Comparison of ENCODE assay signal across 7 cellular contexts in genomic region chr22:37560682-37561208, GRCh38. TPM values are rescaled to one million over a fixed set of nuclear protein-coding genes. Genes with fewer than 3 reads are reported as not detected.
DNase-seq lines count a peak whose midpoint lies in the region; ATAC-seq and TF ChIP-seq lines count a peak whose summit lies in the region.

No MANE protein-coding gene starts in this region.

- ATAC-seq in IMR-90 (ENCODE audit: low read depth) (peak; percentile 25), left colon (peak; percentile 32), HG02973 (IDR thresholded peaks at IDR 0.05; ENCODE audit: unreplicated experiment) (no peak), HG02884 (IDR thresholded peaks at IDR 0.05; ENCODE audit: unreplicated experiment) (no peak)

- peak; percentile 31; the same call in 1 of the 2 replicates for TF ChIP-seq POLR2A in IMR-90 (IDR thresholded peaks at IDR 0.05; ENCODE audit: low read depth, low read length)
- TF ChIP-seq POLR2A in breast epithelium (IDR thresholded peaks at IDR 0.05), result no peak
- TF ChIP-seq POLR2A in testis (IDR thresholded peaks at IDR 0.05), result no peak

- peak overlapping the region; percentile 86 for H2AFZ ChIP-seq in IMR-90 (replicated peaks; ENCODE audit: low read length, poor library complexity)

- H3K9me3 ChIP-seq in IMR-90 (ENCODE audit: control insufficient read depth, insufficient read depth, low read length) (no peaks in the 10 kb centered on the region), breast epithelium (no peaks in the 10 kb centered on the region), testis (no peaks in the 10 kb centered on the region)

- peak overlapping the region; percentile 87 for H3K18ac ChIP-seq in IMR-90 (ENCODE audit: low read depth, low read length)

- H3K4me3 ChIP-seq in IMR-90 (ENCODE audit: insufficient read depth, low read depth, low read length) (peak overlapping the region; percentile 82), breast epithelium (peak overlapping the region; percentile 73 to 80 (median 77)), testis (peak overlapping the region; percentile 80 to 87)

- H2BK5ac ChIP-seq in IMR-90 (ENCODE audit: low read depth, low read length, poor library complexity, severe bottlenecking), result peak overlapping the region; percentile 99

- peaks cover 48% of the 10 kb centered on the region for H4K20me1 ChIP-seq in IMR-90 (ENCODE audit: insufficient read depth, low read length)

- H3K27me3 ChIP-seq in IMR-90 (ENCODE audit: control insufficient read depth, insufficient read depth, low read length) (no peaks in the 10 kb centered on the region), breast epithelium (no peaks in the 10 kb centered on the region), testis (no peaks in the 10 kb centered on the region)

- peak overlapping the region; percentile 99 for H2AK9ac ChIP-seq in IMR-90 (replicated peaks; ENCODE audit: low read depth, low read length, poor library complexity)

- TF ChIP-seq RAD21 in IMR-90 (IDR thresholded peaks at IDR 0.05; ENCODE audit: low read length), result no peak

- intact Hi-C loops in IMR-90 (cut with micrococcal nuclease) (loop anchor here (1.0 kb wide), 1 partner anchor 14 kb away; no protein-coding TSS in a partner anchor), breast epithelium (cut with DNase I; ENCODE audit: low total_unique reads) (no loop called here), left colon (cut with DNase I, micrococcal nuclease) (no loop called here), testis (cut with DNase I; ENCODE audit: low total_unique reads) (no loop called here)

- peak overlapping the region; percentile 98 for H2AK5ac ChIP-seq in IMR-90 (ENCODE audit: low read depth, low read length)

- H3K23ac ChIP-seq in IMR-90 (ENCODE audit: low read depth, low read length), result peak overlapping the region; percentile 90

- POLR2A ChIA-PET in IMR-90 (lab: Charles Lee; ENCODE audit: unreplicated experiment), result interaction anchor here (0.6 to 2.1 kb wide), 2 partner anchors 11 to 187 kb away, joined by 4 read pairs; no protein-coding TSS in a partner anchor

- H3K56ac ChIP-seq in IMR-90 (ENCODE audit: extremely low read depth, insufficient read depth, low read length), result peak overlapping the region; percentile 95

- H3K36me3 ChIP-seq in IMR-90 (ENCODE audit: control insufficient read depth, insufficient read depth, low read length) (peaks cover 10% of the 10 kb centered on the region), breast epithelium (no peaks in the 10 kb centered on the region), testis (ENCODE audit: low read depth, missing control alignments) (no peaks in the 10 kb centered on the region)

- CTCF ChIA-PET in IMR-90 (lab: Yijun Ruan, JAX), result interaction anchor here (1.1 to 1.4 kb wide), 2 partner anchors 15 to 27 kb away, joined by 3 to 4 read pairs; no protein-coding TSS in a partner anchor

- peaks cover 4 to 46% of the 10 kb centered on the region in 2 experiments; a peak in 2 of 4 replicates for H3K79me1 ChIP-seq in IMR-90 (ENCODE audit: low read depth in 1 of 2, low read length in 2 of 2)

- TF ChIP-seq CTCF in IMR-90 (conservative IDR thresholded peaks at IDR 0.05; ENCODE audit: low read depth, low read length) (no peak), breast epithelium (IDR thresholded peaks at IDR 0.05) (no peak), testis (IDR thresholded peaks at IDR 0.05) (no peak)

- WGBS in IMR-90 (ENCODE audit: extremely low coverage in 2 of 2, insufficient read length in 1 of 2), 2 experiments, result 1% methylated on average over 33 of the region's 62 CpGs; no CpG with 5 or more reads in 1 of the 2 experiments
- 1% methylated on average over 23 to 54 of the region's 62 CpGs for WGBS in testis, 2 donors

- peak overlapping the region; percentile 90 for H4K91ac ChIP-seq in IMR-90 (ENCODE audit: insufficient read depth, low read depth, low read length)

- in situ Hi-C loops in IMR-90 (cut with MboI; ENCODE audit: low sequenced_read_pairs), result no loop called here

- H3K4ac ChIP-seq in IMR-90 (ENCODE audit: low read depth, low read length), result peak overlapping the region; percentile 95

- H3K27ac ChIP-seq in IMR-90 (ENCODE audit: insufficient read depth, low read length) (peak overlapping the region; percentile 100), breast epithelium (peak overlapping the region; percentile 97 to 99), testis (peak overlapping the region; percentile 88 to 98)

- no TSS peak for BruUV-seq in IMR-90 (replicated peaks; lab: Mats Ljungman, UMichigan)

- H3K9me1 ChIP-seq in IMR-90 (ENCODE audit: insufficient read depth, low read length), result peaks cover 21% of the 10 kb centered on the region

- peak overlapping the region; percentile 89 for H2BK120ac ChIP-seq in IMR-90 (ENCODE audit: low read depth, low read length)

- peak overlapping the region; percentile 52 for H4K5ac ChIP-seq in IMR-90 (ENCODE audit: low read depth, low read length)

- H3K4me1 ChIP-seq in IMR-90 (ENCODE audit: control insufficient read depth, insufficient read depth, low read length) (peaks cover 29% of the 10 kb centered on the region), breast epithelium (peaks cover 5 to 32% of the 10 kb centered on the region in 2 donors), testis (peaks cover 39% of the 10 kb centered on the region)

- no peak overlapping the region for H2BK20ac ChIP-seq in IMR-90 (ENCODE audit: low read depth, low read length)

- dilution Hi-C loops in IMR-90 (cut with HindIII; ENCODE audit: low sequenced_read_pairs, unreplicated experiment), result no loop called here

- H2BK15ac ChIP-seq in IMR-90 (ENCODE audit: low read depth, low read length), result peak overlapping the region; percentile 43; the same call in 1 of the 3 replicates

- peak overlapping the region; percentile 82 for H3K4me2 ChIP-seq in IMR-90 (ENCODE audit: low read depth, low read length)

- H3K9ac ChIP-seq in IMR-90 (ENCODE audit: low read depth, low read length), result peak overlapping the region; percentile 98

- DNase-seq in IMR-90, result peak; percentile 53
- no peak for DNase-seq in breast epithelium (ENCODE audit: low spot score in 2 of 2)
- peak in 1 of 2 donors; percentile 52 for DNase-seq in left colon
- no peak for DNase-seq in testis
- DNase-seq in 8988T, result no peak

- peak overlapping the region; percentile 85 to 90 for H4K8ac ChIP-seq in IMR-90 (ENCODE audit: low read depth in 2 of 2, low read length in 2 of 2)

- peak overlapping the region; percentile 93 for H3K14ac ChIP-seq in IMR-90 (replicated peaks; ENCODE audit: low read depth, low read length)

TF ChIP-seq in IMR-90, 13 proteins besides CTCF, POLR2A, EP300 and RAD21:
- TF ChIP-seq NFE2L2 (IDR thresholded peaks at IDR 0.05; ENCODE audit: low read depth, low read length) (no peak), MAFK (IDR thresholded peaks at IDR 0.05; ENCODE audit: low read depth, low read length) (no peak), CHD1 (IDR thresholded peaks at IDR 0.05; ENCODE audit: low read depth, low read length) (no peak), FOS (IDR thresholded peaks at IDR 0.05; ENCODE audit: low read depth, low read length) (0 out of 2 replicates have a peak, but pooled peaks have one; percentile 7), MAZ (IDR thresholded peaks at IDR 0.05; ENCODE audit: borderline replicate concordance, low read depth, low read length) (peak; percentile 73), MXI1 (IDR thresholded peaks at IDR 0.05; ENCODE audit: borderline replicate concordance, low read depth, low read length) (0 out of 2 replicates have a peak, but pooled peaks have one; percentile 20), BHLHE40 (IDR thresholded peaks at IDR 0.05; ENCODE audit: low read depth, low read length) (no peak)

RNA-seq across cellular contexts. Expression of gene CDC42EP1, which starts 0.5 kb away (rescaled TPM):
- total RNA-seq in IMR-90 (2012; rRNA removed) (4.7 and 6.1 TPM in 2 replicates), breast epithelium (10 to 100 TPM; 13.8 to 43.0 (median 29.8) TPM), left colon (10 to 100 TPM; 52.2 to 64.1 TPM), testis (10 to 100 TPM; 73.9 to 87.4 TPM)
- polyA plus RNA-seq in IMR-90 (2012; rRNA removed) (47.3 and 59.2 TPM in 2 replicates), testis (ENCODE audit: insufficient read depth, low read depth, low replicate concordance) (49.0 TPM)
- 34.5 and 61.4 TPM in 2 replicates for polyA plus RNA-seq in IMR-90 (2012; cell fraction: cytosol; rRNA removed)
- polyA plus RNA-seq in IMR-90 (2012; cell fraction: nucleus; rRNA removed; ENCODE audit: low replicate concordance), result 18.1 and 44.7 TPM in 2 replicates

RNA-seq across cellular contexts. Expression of gene LGALS2, which starts 19.1 kb away (rescaled TPM):
- total RNA-seq in IMR-90 (2012; rRNA removed) (not detected in 2 replicates), breast epithelium (under 1 TPM in 2 of 3 donors, not detected in 1; 0.80 to 0.88 TPM), left colon (10 to 100 TPM; 42.9 to 44.5 TPM), testis (not detected)
- polyA plus RNA-seq in IMR-90 (2012; rRNA removed) (not detected in 2 replicates), testis (ENCODE audit: insufficient read depth, low read depth, low replicate concordance) (8.1 TPM)
- polyA plus RNA-seq in IMR-90 (2012; cell fraction: cytosol; rRNA removed), result not detected in 2 replicates
- not detected in 2 replicates for polyA plus RNA-seq in IMR-90 (2012; cell fraction: nucleus; rRNA removed; ENCODE audit: low replicate concordance)

RNA-seq across cellular contexts. Expression of gene CARD10, which starts 41.5 kb away (rescaled TPM):
- total RNA-seq in IMR-90 (2012; rRNA removed) (6.1 TPM in 2 replicates), breast epithelium (10 to 100 TPM in 2 of 3 donors, 1 to 10 TPM in 1; 2.9 to 12.1 (median 10.2) TPM), left colon (10 to 100 TPM; 64.1 to 66.4 TPM), testis (100 to 1,000 TPM in 1 of 2 donors, 10 to 100 TPM in 1; 89.8 to 113 TPM)
- polyA plus RNA-seq in IMR-90 (2012; rRNA removed) (18.4 and 19.8 TPM in 2 replicates), testis (ENCODE audit: insufficient read depth, low read depth, low replicate concordance) (42.6 TPM)
- polyA plus RNA-seq in IMR-90 (2012; cell fraction: cytosol; rRNA removed), result 9.8 and 18.6 TPM in 2 replicates
- 23.8 and 66.7 TPM in 2 replicates for polyA plus RNA-seq in IMR-90 (2012; cell fraction: nucleus; rRNA removed; ENCODE audit: low replicate concordance)

RNA-seq across cellular contexts. Expression of gene GGA1, which starts 47.9 kb away (rescaled TPM):
- total RNA-seq in IMR-90 (2012; rRNA removed) (17.2 and 19.7 TPM in 2 replicates), breast epithelium (10 to 100 TPM; 36.6 to 63.9 (median 54.7) TPM), left colon (10 to 100 TPM; 56.9 to 73.3 TPM), testis (100 to 1,000 TPM; 274 to 359 TPM)
- polyA plus RNA-seq in IMR-90 (2012; rRNA removed) (48.5 and 50.4 TPM in 2 replicates), testis (ENCODE audit: insufficient read depth, low read depth, low replicate concordance) (354 TPM)
- 17.9 and 26.5 TPM in 2 replicates for polyA plus RNA-seq in IMR-90 (2012; cell fraction: cytosol; rRNA removed)
- 243 and 309 TPM in 2 replicates for polyA plus RNA-seq in IMR-90 (2012; cell fraction: nucleus; rRNA removed; ENCODE audit: low replicate concordance)

Comparison
In these comparisons a context has a peak if more than half of its experiments do, and no peak if none do; other contexts are left out.
1. ATAC-seq: peak in IMR-90 (single experiment) and left colon (single experiment); none in HG02973 (single experiment) and HG02884 (single experiment).
2. RNA of gene LGALS2, which starts 19.1 kb away (total RNA-seq): 42.9 to 44.5 TPM in left colon; 0.80 to 0.88 TPM in breast epithelium, not detected in IMR-90 and not detected in testis; every median in the first group is over 10 times any median in the second.
3. Peak in every context shown above with its lines, with median percentiles within 50 percentile points of each other: H3K27ac ChIP-seq and H3K4me3 ChIP-seq.